ENCODE assay signal across 1 cellular context in the genomic region with DNA sequence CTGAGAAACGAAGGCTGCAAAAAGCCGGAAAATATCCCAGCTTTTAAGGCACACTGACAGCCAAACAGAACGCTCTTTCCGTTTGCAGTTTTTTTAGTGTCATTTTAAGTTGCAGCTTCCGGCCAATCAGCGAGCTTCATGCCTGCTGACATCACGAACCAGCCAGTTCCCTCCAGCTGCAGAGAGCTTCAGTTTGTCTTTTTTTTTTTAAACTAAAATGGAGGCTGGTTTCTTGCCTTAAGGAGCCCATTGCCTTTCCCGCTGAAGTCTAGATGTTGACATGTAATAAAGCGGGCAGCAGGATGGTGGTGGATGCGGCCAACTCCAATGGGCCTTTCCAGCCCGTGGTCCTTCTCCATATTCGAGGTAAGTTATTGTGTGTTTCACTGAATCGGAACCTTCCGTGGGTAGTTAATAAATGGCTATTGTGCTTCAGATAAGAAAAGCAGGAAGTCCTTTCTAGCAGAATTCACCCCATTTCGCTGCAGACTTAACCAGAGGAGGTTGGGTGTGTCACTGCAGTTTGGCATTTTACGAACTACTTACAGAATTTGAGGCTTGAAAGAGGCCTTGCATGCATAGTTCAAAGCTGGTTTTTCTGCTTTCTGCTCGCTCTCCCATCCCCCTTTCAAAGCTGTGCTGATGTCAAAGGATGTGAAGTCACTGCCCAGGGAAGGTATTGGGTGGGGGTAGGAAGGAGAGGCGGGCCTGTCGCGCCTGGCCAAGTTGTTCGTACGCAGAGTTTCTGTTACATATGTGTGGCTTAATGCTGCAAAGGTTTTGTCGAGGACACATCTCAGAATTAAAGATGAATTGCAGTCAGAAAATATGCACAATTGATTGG.
TF ChIP-seq lines count a peak whose summit lies in the region.

No MANE protein-coding gene starts in this region.

TF ChIP-seq in HepG2, 621 proteins besides CTCF, POLR2A, EP300 and RAD21 (continued from another document and continues in another):
- TF ChIP-seq, protein P1, sequence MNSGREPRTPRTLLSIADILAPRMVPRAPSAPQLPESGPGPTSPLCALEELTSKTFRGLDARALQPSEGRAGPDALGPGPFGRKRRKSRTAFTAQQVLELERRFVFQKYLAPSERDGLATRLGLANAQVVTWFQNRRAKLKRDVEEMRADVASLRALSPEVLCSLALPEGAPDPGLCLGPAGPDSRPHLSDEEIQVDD (CRISPR knock-in tag; IDR thresholded peaks at IDR 0.05; ENCODE audit: borderline replicate concordance): no peak
- TF ChIP-seq ZNF781 (CRISPR knock-in tag; IDR thresholded peaks at IDR 0.05; ENCODE audit: borderline replicate concordance, not compliant biosample characterization): no peak
- TF ChIP-seq SRSF1 (optimal IDR thresholded peaks at IDR 0.05; ENCODE audit: low read depth, low read length): no peak
- TF ChIP-seq ZSCAN30 (CRISPR knock-in tag; IDR thresholded peaks at IDR 0.05): no peak
- TF ChIP-seq, protein P2, sequence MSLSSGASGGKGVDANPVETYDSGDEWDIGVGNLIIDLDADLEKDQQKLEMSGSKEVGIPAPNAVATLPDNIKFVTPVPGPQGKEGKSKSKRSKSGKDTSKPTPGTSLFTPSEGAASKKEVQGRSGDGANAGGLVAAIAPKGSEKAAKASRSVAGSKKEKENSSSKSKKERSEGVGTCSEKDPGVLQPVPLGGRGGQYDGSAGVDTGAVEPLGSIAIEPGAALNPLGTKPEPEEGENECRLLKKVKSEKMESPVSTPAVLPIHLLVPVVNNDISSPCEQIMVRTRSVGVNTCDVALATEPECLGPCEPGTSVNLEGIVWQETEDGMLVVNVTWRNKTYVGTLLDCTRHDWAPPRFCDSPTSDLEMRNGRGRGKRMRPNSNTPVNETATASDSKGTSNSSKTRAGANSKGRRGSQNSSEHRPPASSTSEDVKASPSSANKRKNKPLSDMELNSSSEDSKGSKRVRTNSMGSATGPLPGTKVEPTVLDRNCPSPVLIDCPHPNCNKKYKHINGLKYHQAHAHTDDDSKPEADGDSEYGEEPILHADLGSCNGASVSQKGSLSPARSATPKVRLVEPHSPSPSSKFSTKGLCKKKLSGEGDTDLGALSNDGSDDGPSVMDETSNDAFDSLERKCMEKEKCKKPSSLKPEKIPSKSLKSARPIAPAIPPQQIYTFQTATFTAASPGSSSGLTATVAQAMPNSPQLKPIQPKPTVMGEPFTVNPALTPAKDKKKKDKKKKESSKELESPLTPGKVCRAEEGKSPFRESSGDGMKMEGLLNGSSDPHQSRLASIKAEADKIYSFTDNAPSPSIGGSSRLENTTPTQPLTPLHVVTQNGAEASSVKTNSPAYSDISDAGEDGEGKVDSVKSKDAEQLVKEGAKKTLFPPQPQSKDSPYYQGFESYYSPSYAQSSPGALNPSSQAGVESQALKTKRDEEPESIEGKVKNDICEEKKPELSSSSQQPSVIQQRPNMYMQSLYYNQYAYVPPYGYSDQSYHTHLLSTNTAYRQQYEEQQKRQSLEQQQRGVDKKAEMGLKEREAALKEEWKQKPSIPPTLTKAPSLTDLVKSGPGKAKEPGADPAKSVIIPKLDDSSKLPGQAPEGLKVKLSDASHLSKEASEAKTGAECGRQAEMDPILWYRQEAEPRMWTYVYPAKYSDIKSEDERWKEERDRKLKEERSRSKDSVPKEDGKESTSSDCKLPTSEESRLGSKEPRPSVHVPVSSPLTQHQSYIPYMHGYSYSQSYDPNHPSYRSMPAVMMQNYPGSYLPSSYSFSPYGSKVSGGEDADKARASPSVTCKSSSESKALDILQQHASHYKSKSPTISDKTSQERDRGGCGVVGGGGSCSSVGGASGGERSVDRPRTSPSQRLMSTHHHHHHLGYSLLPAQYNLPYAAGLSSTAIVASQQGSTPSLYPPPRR (CRISPR knock-in tag; IDR thresholded peaks at IDR 0.05; ENCODE audit: borderline replicate concordance): no peak
- no peak for TF ChIP-seq THYN1 (CRISPR knock-in tag; IDR thresholded peaks at IDR 0.05; ENCODE audit: borderline replicate concordance, low read depth)
- TF ChIP-seq ZNF251 (CRISPR knock-in tag; IDR thresholded peaks at IDR 0.05): no peak
- TF ChIP-seq, protein P3, sequence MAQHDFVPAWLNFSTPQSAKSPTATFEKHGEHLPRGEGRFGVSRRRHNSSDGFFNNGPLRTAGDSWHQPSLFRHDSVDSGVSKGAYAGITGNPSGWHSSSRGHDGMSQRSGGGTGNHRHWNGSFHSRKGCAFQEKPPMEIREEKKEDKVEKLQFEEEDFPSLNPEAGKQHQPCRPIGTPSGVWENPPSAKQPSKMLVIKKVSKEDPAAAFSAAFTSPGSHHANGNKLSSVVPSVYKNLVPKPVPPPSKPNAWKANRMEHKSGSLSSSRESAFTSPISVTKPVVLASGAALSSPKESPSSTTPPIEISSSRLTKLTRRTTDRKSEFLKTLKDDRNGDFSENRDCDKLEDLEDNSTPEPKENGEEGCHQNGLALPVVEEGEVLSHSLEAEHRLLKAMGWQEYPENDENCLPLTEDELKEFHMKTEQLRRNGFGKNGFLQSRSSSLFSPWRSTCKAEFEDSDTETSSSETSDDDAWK (CRISPR knock-in tag; IDR thresholded peaks at IDR 0.05): no peak
- TF ChIP-seq, protein P4, sequence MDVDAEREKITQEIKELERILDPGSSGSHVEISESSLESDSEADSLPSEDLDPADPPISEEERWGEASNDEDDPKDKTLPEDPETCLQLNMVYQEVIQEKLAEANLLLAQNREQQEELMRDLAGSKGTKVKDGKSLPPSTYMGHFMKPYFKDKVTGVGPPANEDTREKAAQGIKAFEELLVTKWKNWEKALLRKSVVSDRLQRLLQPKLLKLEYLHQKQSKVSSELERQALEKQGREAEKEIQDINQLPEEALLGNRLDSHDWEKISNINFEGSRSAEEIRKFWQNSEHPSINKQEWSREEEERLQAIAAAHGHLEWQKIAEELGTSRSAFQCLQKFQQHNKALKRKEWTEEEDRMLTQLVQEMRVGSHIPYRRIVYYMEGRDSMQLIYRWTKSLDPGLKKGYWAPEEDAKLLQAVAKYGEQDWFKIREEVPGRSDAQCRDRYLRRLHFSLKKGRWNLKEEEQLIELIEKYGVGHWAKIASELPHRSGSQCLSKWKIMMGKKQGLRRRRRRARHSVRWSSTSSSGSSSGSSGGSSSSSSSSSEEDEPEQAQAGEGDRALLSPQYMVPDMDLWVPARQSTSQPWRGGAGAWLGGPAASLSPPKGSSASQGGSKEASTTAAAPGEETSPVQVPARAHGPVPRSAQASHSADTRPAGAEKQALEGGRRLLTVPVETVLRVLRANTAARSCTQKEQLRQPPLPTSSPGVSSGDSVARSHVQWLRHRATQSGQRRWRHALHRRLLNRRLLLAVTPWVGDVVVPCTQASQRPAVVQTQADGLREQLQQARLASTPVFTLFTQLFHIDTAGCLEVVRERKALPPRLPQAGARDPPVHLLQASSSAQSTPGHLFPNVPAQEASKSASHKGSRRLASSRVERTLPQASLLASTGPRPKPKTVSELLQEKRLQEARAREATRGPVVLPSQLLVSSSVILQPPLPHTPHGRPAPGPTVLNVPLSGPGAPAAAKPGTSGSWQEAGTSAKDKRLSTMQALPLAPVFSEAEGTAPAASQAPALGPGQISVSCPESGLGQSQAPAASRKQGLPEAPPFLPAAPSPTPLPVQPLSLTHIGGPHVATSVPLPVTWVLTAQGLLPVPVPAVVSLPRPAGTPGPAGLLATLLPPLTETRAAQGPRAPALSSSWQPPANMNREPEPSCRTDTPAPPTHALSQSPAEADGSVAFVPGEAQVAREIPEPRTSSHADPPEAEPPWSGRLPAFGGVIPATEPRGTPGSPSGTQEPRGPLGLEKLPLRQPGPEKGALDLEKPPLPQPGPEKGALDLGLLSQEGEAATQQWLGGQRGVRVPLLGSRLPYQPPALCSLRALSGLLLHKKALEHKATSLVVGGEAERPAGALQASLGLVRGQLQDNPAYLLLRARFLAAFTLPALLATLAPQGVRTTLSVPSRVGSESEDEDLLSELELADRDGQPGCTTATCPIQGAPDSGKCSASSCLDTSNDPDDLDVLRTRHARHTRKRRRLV (CRISPR knock-in tag; IDR thresholded peaks at IDR 0.05): no peak
- no peak for TF ChIP-seq PHB2 (IDR thresholded peaks at IDR 0.05; ENCODE audit: partially characterized antibody)
- no peak for TF ChIP-seq EED (CRISPR knock-in tag; IDR thresholded peaks at IDR 0.05)
- no peak for TF ChIP-seq CHCHD3 (CRISPR knock-in tag; IDR thresholded peaks at IDR 0.05)
- peak; percentile 67; the same call in 1 of the 2 replicates for TF ChIP-seq HDAC2 (CRISPR knock-in tag; IDR thresholded peaks at IDR 0.05)
- TF ChIP-seq, protein P5, sequence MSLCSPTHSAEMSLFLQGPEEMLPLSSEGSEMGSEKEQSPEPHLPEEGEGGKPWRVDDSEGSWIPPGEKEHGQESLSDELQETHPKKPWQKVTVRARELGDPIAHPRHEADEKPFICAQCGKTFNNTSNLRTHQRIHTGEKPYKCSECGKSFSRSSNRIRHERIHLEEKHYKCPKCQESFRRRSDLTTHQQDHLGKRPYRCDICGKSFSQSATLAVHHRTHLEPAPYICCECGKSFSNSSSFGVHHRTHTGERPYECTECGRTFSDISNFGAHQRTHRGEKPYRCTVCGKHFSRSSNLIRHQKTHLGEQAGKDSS (CRISPR knock-in tag; IDR thresholded peaks at IDR 0.05; ENCODE audit: borderline replicate concordance, low read depth): no peak
- TF ChIP-seq ZNF484 (CRISPR knock-in tag; IDR thresholded peaks at IDR 0.05; ENCODE audit: borderline replicate concordance, low read depth): no peak
- TF ChIP-seq ZFP36L2 (CRISPR knock-in tag; IDR thresholded peaks at IDR 0.05): no peak
- no peak for TF ChIP-seq KAT2B (IDR thresholded peaks at IDR 0.05; ENCODE audit: borderline replicate concordance, low read depth, low read length)
- no peak for TF ChIP-seq ZNF629 (CRISPR knock-in tag; conservative IDR thresholded peaks at IDR 0.05)
- no peak for TF ChIP-seq ZNF549 (CRISPR knock-in tag; IDR thresholded peaks at IDR 0.05)
- TF ChIP-seq, protein P6, sequence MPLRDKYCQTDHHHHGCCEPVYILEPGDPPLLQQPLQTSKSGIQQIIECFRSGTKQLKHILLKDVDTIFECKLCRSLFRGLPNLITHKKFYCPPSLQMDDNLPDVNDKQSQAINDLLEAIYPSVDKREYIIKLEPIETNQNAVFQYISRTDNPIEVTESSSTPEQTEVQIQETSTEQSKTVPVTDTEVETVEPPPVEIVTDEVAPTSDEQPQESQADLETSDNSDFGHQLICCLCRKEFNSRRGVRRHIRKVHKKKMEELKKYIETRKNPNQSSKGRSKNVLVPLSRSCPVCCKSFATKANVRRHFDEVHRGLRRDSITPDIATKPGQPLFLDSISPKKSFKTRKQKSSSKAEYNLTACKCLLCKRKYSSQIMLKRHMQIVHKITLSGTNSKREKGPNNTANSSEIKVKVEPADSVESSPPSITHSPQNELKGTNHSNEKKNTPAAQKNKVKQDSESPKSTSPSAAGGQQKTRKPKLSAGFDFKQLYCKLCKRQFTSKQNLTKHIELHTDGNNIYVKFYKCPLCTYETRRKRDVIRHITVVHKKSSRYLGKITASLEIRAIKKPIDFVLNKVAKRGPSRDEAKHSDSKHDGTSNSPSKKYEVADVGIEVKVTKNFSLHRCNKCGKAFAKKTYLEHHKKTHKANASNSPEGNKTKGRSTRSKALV (CRISPR knock-in tag; IDR thresholded peaks at IDR 0.05): no peak
- TF ChIP-seq GATAD2A (CRISPR knock-in tag; IDR thresholded peaks at IDR 0.05): peak; percentile 59
- TF ChIP-seq KDM2A (CRISPR knock-in tag; IDR thresholded peaks at IDR 0.05; ENCODE audit: borderline replicate concordance, low read depth): no peak; the same call in 1 of the 2 replicates
- no peak for TF ChIP-seq ZNF432 (CRISPR knock-in tag; IDR thresholded peaks at IDR 0.05; ENCODE audit: borderline replicate concordance)
- TF ChIP-seq TARDBP (CRISPR knock-in tag; IDR thresholded peaks at IDR 0.05): no peak; the same call in 1 of the 2 replicates
- no peak for TF ChIP-seq SRY (CRISPR knock-in tag; IDR thresholded peaks at IDR 0.05)
- peak; percentile 65 for TF ChIP-seq CREB1 (IDR thresholded peaks at IDR 0.05)
- TF ChIP-seq CREB1 (CRISPR knock-in tag; IDR thresholded peaks at IDR 0.05): peak; percentile 92
- TF ChIP-seq, protein P7, sequence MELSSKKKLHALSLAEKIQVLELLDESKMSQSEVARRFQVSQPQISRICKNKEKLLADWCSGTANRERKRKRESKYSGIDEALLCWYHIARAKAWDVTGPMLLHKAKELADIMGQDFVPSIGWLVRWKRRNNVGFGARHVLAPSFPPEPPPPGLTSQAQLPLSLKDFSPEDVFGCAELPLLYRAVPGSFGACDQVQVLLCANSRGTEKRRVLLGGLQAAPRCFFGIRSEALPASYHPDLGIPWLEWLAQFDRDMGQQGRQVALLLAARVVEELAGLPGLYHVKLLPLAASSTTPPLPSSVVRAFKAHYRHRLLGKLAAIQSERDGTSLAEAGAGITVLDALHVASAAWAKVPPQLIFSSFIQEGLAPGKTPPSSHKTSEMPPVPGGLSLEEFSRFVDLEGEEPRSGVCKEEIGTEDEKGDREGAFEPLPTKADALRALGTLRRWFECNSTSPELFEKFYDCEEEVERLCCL (CRISPR knock-in tag; IDR thresholded peaks at IDR 0.05; ENCODE audit: borderline replicate concordance): no peak
- TF ChIP-seq ZKSCAN5 (CRISPR knock-in tag; IDR thresholded peaks at IDR 0.05): no peak
- TF ChIP-seq, protein P8, sequence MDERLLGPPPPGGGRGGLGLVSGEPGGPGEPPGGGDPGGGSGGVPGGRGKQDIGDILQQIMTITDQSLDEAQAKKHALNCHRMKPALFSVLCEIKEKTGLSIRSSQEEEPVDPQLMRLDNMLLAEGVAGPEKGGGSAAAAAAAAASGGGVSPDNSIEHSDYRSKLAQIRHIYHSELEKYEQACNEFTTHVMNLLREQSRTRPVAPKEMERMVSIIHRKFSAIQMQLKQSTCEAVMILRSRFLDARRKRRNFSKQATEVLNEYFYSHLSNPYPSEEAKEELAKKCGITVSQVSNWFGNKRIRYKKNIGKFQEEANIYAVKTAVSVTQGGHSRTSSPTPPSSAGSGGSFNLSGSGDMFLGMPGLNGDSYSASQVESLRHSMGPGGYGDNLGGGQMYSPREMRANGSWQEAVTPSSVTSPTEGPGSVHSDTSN (CRISPR knock-in tag; IDR thresholded peaks at IDR 0.05): no peak
- TF ChIP-seq YY1 (IDR thresholded peaks at IDR 0.05; ENCODE audit: insufficient read depth, insufficient replicate concordance, low read depth, low read length): peak; percentile 79
- TF ChIP-seq, protein P9, sequence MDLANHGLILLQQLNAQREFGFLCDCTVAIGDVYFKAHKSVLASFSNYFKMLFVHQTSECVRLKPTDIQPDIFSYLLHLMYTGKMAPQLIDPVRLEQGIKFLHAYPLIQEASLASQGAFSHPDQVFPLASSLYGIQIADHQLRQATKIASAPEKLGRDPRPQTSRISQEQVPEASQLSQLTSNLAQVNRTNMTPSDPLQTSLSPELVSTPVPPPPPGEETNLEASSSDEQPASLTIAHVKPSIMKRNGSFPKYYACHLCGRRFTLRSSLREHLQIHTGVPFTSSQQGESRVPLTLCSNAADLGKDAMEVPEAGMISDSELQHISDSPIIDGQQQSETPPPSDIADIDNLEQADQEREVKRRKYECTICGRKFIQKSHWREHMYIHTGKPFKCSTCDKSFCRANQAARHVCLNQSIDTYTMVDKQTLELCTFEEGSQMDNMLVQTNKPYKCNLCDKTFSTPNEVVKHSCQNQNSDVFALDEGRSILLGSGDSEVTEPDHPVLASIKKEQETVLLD (CRISPR knock-in tag; IDR thresholded peaks at IDR 0.05; ENCODE audit: low read depth): 0 out of 2 replicates have a peak, but pooled peaks have one; percentile 36
- TF ChIP-seq, protein P10, sequence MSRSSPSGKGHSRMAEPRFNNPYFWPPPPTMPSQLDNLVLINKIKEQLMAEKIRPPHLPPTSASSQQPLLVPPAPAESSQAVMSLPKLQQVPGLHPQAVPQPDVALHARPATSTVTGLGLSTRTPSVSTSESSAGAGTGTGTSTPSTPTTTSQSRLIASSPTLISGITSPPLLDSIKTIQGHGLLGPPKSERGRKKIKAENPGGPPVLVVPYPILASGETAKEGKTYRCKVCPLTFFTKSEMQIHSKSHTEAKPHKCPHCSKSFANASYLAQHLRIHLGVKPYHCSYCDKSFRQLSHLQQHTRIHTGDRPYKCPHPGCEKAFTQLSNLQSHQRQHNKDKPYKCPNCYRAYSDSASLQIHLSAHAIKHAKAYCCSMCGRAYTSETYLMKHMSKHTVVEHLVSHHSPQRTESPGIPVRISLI (CRISPR knock-in tag; IDR thresholded peaks at IDR 0.05; ENCODE audit: borderline replicate concordance): peak; percentile 95
- TF ChIP-seq ZNF660 (CRISPR knock-in tag; IDR thresholded peaks at IDR 0.05; ENCODE audit: borderline replicate concordance, low read depth): no peak
- 0 out of 2 replicates have a peak, but pooled peaks have one; percentile 59 for TF ChIP-seq SNAPC2 (CRISPR knock-in tag; IDR thresholded peaks at IDR 0.05)
